Comparison of ENCODE assay signal across 25 cellular contexts in genomic region chr2:3487432-3487831, GRCh38. TPM values are rescaled to one million over a fixed set of nuclear protein-coding genes. Genes with fewer than 3 reads are reported as not detected.
DNase-seq lines count a peak whose midpoint lies in the region; ATAC-seq lines count a peak whose summit lies in the region.
"Had no signal": no experiment of that assay in that cellular context is flagged by ENCODE, and none has a peak within 500 bp of the region (broad histone marks: within the 10 kb centered on the region; RNA-seq: fewer than 3 reads in every experiment).

No MANE protein-coding gene starts in this region.

- H3K4me3 ChIP-seq in H7 (ENCODE audit: insufficient read depth, low read depth, low read length) (no peak overlapping the region), skeletal muscle tissue (ENCODE audit: low read length in 3 of 3) (peak overlapping the region in 2 of 3 donors; percentile 23 to 35)
- H3K4me3 ChIP-seq: esophagus muscularis mucosa, gastroesophageal sphincter, pancreas had no signal

- no peaks in the 10 kb centered on the region for H3K9me3 Mint-ChIP-seq in stimulated activated naive CD8-positive, alpha-beta T cell treated with anti-CD3 and anti-CD28 coated beads, Interleukin-15, amount 100 ng/mL, for 72 hours
- H3K9me3 Mint-ChIP-seq: activated naive CD4-positive, alpha-beta T cell treated with anti-CD3 and anti-CD28 coated beads, Interleukin-2, amount 50 U/mL, for 24 hours; CD4-positive, alpha-beta T cell; central memory CD8-positive, alpha-beta T cell; effector memory CD8-positive, alpha-beta T cell; natural killer cell treated with Interleukin-12 subunit alpha and Interleukin-12 subunit beta and Interleukin-15 and Interleukin-18, amount 100 ng/mL, for 72 hours; stimulated activated memory B cell treated with anti-CD40 and anti-IgM and Interleukin-4, amounts not matched to agents 10 μg/mL and 1 μg/mL and 100 μg/mL, for 72 hours had no signal

- H3K9me3 ChIP-seq in skeletal muscle tissue (ENCODE audit: control insufficient read depth in 3 of 3, low read length in 3 of 3): no peaks in the 10 kb centered on the region
- H3K9me3 ChIP-seq: esophagus muscularis mucosa, gastroesophageal sphincter, pancreas had no signal

- H3K27me3 ChIP-seq in H7 (ENCODE audit: control insufficient read depth, insufficient read depth, low read length) (no peaks in the 10 kb centered on the region), skeletal muscle tissue (ENCODE audit: control insufficient read depth in 3 of 3, insufficient read depth in 3 of 3, low read length in 3 of 3) (no peaks in the 10 kb centered on the region)
- H3K27me3 ChIP-seq: esophagus muscularis mucosa, gastroesophageal sphincter, pancreas had no signal

- no peak overlapping the region for H3K27ac Mint-ChIP-seq in stimulated activated naive CD8-positive, alpha-beta T cell treated with anti-CD3 and anti-CD28 coated beads, Interleukin-15, amount 100 ng/mL, for 72 hours
- H3K27ac Mint-ChIP-seq: activated naive CD4-positive, alpha-beta T cell treated with anti-CD3 and anti-CD28 coated beads, Interleukin-2, amount 50 U/mL, for 24 hours; CD4-positive, alpha-beta T cell; effector memory CD8-positive, alpha-beta T cell; natural killer cell treated with Interleukin-12 subunit alpha and Interleukin-12 subunit beta and Interleukin-15 and Interleukin-18, amount 100 ng/mL, for 72 hours; stimulated activated memory B cell treated with anti-CD40 and anti-IgM and Interleukin-4, amounts not matched to agents 10 μg/mL and 1 μg/mL and 100 μg/mL, for 72 hours had no signal

- H3K9ac ChIP-seq in skeletal muscle tissue (ENCODE audit: low read depth in 1 of 3, low read length in 3 of 3): peak overlapping the region in 2 of 3 donors; percentile 41 to 51
- H3K9ac ChIP-seq: KMS-11 had no signal

- H3K4me1 ChIP-seq in skeletal muscle tissue (ENCODE audit: control insufficient read depth in 3 of 3, insufficient read depth in 3 of 3, low read length in 3 of 3): peaks cover 10 to 17% (median 16%) of the 10 kb centered on the region in 3 donors
- H3K4me1 ChIP-seq: gastroesophageal sphincter had no signal

- peak; percentile 13 for ATAC-seq in left lobe of liver
- ATAC-seq in stimulated activated naive CD8-positive, alpha-beta T cell treated with anti-CD3 and anti-CD28 coated beads, Interleukin-15, amount 100 ng/mL, for 72 hours: no peak
- ATAC-seq: effector memory CD8-positive, alpha-beta T cell; gastroesophageal sphincter; natural killer cell treated with Interleukin-12 subunit alpha and Interleukin-12 subunit beta and Interleukin-15 and Interleukin-18, amount 100 ng/mL, for 72 hours; pancreas; stimulated activated memory B cell treated with anti-CD40 and anti-IgM and Interleukin-4, amounts not matched to agents 10 μg/mL and 1 μg/mL and 100 μg/mL, for 72 hours had no signal

- H3K27ac ChIP-seq in skeletal muscle tissue (ENCODE audit: low read depth, low read length): no peak overlapping the region
- H3K27ac ChIP-seq: esophagus muscularis mucosa, gastroesophageal sphincter, KMS-11, pancreas had no signal

- peak; percentile 12 for DNase-seq in H7
- peak; percentile 62 for DNase-seq in cerebellar cortex (ENCODE audit: low spot score)
- DNase-seq in left lobe of liver (ENCODE audit: low spot score): no peak
- no peak for DNase-seq in NCI-H2081 treated with DMSO at 0.1 percent for 48 hours (lab: John Stamatoyannopoulos, UW)
- DNase-seq in stimulated activated naive CD8-positive, alpha-beta T cell treated with anti-CD3 and anti-CD28 coated beads, Interleukin-15, amount 100 ng/mL, for 72 hours: no peak
- no peak for DNase-seq in NCI-H446 (lab: John Stamatoyannopoulos, UW)
- no peak for DNase-seq in NCI-H1436 treated with DMSO at 0.1 percent for 48 hours (lab: John Stamatoyannopoulos, UW)
- DNase-seq: activated CD4-positive, alpha-beta T cell treated with anti-CD3 and anti-CD28 coated beads for 48 hours; CD4-positive, alpha-beta T cell; effector memory CD8-positive, alpha-beta T cell; GDM1; NCI-H1694; NCI-H2171 treated with DMSO at 0.1 percent for 48 hours; SHP77 treated with DMSO at 0.1 percent for 48 hours; stimulated activated CD4-positive, alpha-beta T cell treated with anti-CD3 and anti-CD28 coated beads, Interleukin-1b, Interleukin-23, amount 100 ng/mL, for 48 hours; T-helper 1 cell had no signal

- no peaks in the 10 kb centered on the region for H3K27me3 Mint-ChIP-seq in stimulated activated naive CD8-positive, alpha-beta T cell treated with anti-CD3 and anti-CD28 coated beads, Interleukin-15, amount 100 ng/mL, for 72 hours
- H3K27me3 Mint-ChIP-seq: activated naive CD4-positive, alpha-beta T cell treated with anti-CD3 and anti-CD28 coated beads, Interleukin-2, amount 50 U/mL, for 24 hours; CD4-positive, alpha-beta T cell; central memory CD8-positive, alpha-beta T cell; effector memory CD8-positive, alpha-beta T cell; natural killer cell treated with Interleukin-12 subunit alpha and Interleukin-12 subunit beta and Interleukin-15 and Interleukin-18, amount 100 ng/mL, for 72 hours; stimulated activated memory B cell treated with anti-CD40 and anti-IgM and Interleukin-4, amounts not matched to agents 10 μg/mL and 1 μg/mL and 100 μg/mL, for 72 hours had no signal

- H3K36me3 ChIP-seq in H7 (replicated peaks; ENCODE audit: control insufficient read depth, insufficient read depth, low read length) (no peaks in the 10 kb centered on the region), skeletal muscle tissue (ENCODE audit: control insufficient read depth in 3 of 3, insufficient read depth in 3 of 3, low read length in 3 of 3) (peaks cover 5 to 21% (median 8%) of the 10 kb centered on the region in 3 donors)

- H3K4me1 Mint-ChIP-seq in stimulated activated naive CD8-positive, alpha-beta T cell treated with anti-CD3 and anti-CD28 coated beads, Interleukin-15, amount 100 ng/mL, for 72 hours: peaks cover 7% of the 10 kb centered on the region
- H3K4me1 Mint-ChIP-seq: central memory CD8-positive, alpha-beta T cell; stimulated activated memory B cell treated with anti-CD40 and anti-IgM and Interleukin-4, amounts not matched to agents 10 μg/mL and 1 μg/mL and 100 μg/mL, for 72 hours had no signal

- H3K4me3 Mint-ChIP-seq in stimulated activated naive CD8-positive, alpha-beta T cell treated with anti-CD3 and anti-CD28 coated beads, Interleukin-15, amount 100 ng/mL, for 72 hours: no peak overlapping the region
- H3K4me3 Mint-ChIP-seq: activated naive CD4-positive, alpha-beta T cell treated with anti-CD3 and anti-CD28 coated beads, Interleukin-2, amount 50 U/mL, for 24 hours; CD4-positive, alpha-beta T cell; central memory CD8-positive, alpha-beta T cell; effector memory CD8-positive, alpha-beta T cell; natural killer cell treated with Interleukin-12 subunit alpha and Interleukin-12 subunit beta and Interleukin-15 and Interleukin-18, amount 100 ng/mL, for 72 hours; stimulated activated memory B cell treated with anti-CD40 and anti-IgM and Interleukin-4, amounts not matched to agents 10 μg/mL and 1 μg/mL and 100 μg/mL, for 72 hours had no signal

RNA-seq across cellular contexts. Expression of gene ADI1, which starts 31.9 kb away (rescaled TPM):
- total RNA-seq in H7 (2014; rRNA removed; shearing (Covaris generic)): 19.8 and 21.0 TPM in 2 replicates
- total RNA-seq in left lobe of liver (297 TPM), skeletal muscle tissue (38.1 TPM)

Comparison
In these comparisons a context has a peak if more than half of its experiments do, and no peak if none do; other contexts are left out.
1. DNase-seq: peak in H7 (single experiment) and cerebellar cortex (single experiment); none in left lobe of liver (single experiment), NCI-H2081 treated with DMSO at 0.1 percent for 48 hours (single experiment), stimulated activated naive CD8-positive, alpha-beta T cell treated with anti-CD3 and anti-CD28 coated beads, Interleukin-15, amount 100 ng/mL, for 72 hours (0 of 2), NCI-H446 (0 of 2) and NCI-H1436 treated with DMSO at 0.1 percent for 48 hours (single experiment).